In genomic region chr14:90256354-90257131, GRCh38 we compare ENCODE assay signal across 8 cellular contexts. TPM values are rescaled to one million over a fixed set of nuclear protein-coding genes. Genes with fewer than 3 reads are reported as not detected.
DNase-seq lines count a peak whose midpoint lies in the region; ATAC-seq and TF ChIP-seq lines count a peak whose summit lies in the region.

PSMC1 (plus strand) TSS chr14:90256553; CDS start chr14:90256598, 45 bp downstream.

- TF ChIP-seq CTCF in C4-2B (conservative IDR thresholded peaks at IDR 0.05) (no peak), right lobe of liver (IDR thresholded peaks at IDR 0.05) (no peak)

- H3K4me3 ChIP-seq in duodenal mucosa (ENCODE audit: low read depth in 1 of 2, low read length in 2 of 2): peak within 1 kb of the TSS; percentile 83 to 92
- peak within 1 kb of the TSS; percentile 97 to 100 (median 100) for H3K4me3 ChIP-seq in right lobe of liver

- peaks cover 9 to 10% of the 10 kb centered on the region in 2 donors for H3K4me1 ChIP-seq in duodenal mucosa (ENCODE audit: control insufficient read depth in 1 of 2, insufficient read depth in 2 of 2, low read length in 2 of 2)
- peaks cover 0 to 11% (median 3%) of the 10 kb centered on the region in 4 donors for H3K4me1 ChIP-seq in right lobe of liver

- TF ChIP-seq POLR2A in right lobe of liver (IDR thresholded peaks at IDR 0.05): peak; percentile 55

- peak; percentile 99 for ATAC-seq in GM19395 (IDR thresholded peaks at IDR 0.05; ENCODE audit: unreplicated experiment)
- ATAC-seq in HG03565 (IDR thresholded peaks at IDR 0.05; ENCODE audit: unreplicated experiment): peak; percentile 95
- ATAC-seq in right lobe of liver: peak; percentile 99 to 100 (median 100)

- H3K36me3 ChIP-seq in duodenal mucosa (ENCODE audit: control insufficient read depth in 1 of 2, insufficient read depth in 2 of 2, low read length in 2 of 2) (peaks cover 10 to 17% of the 10 kb centered on the region in 2 donors), right lobe of liver (peaks cover 0 to 23% (median 10%) of the 10 kb centered on the region in 4 donors)

- under 1% methylated on average over 38 of the region's 55 CpGs for WGBS in right lobe of liver (ENCODE audit: insufficient coverage, low coverage, low lambda C conversion rate, missing lambda C conversion rate)

- DNase-seq in NCI-H774 (lab: John Stamatoyannopoulos, UW) (peak; percentile 94), right lobe of liver (peak; percentile 88 to 94 (median 93))
- DNase-seq in activated CD4-positive, alpha-beta T cell treated with anti-CD3 and anti-CD28 coated beads, Interleukin-2, amount 50 U/mL, for 4 hours: peak; percentile 83 to 84
- DNase-seq in stimulated activated CD4-positive, alpha-beta T cell treated with anti-CD3 and anti-CD28 coated beads, Interleukin-4, amount 100 ng/mL, for 4 hours: peak; percentile 77 to 86

- H3K27me3 ChIP-seq in duodenal mucosa (ENCODE audit: control insufficient read depth in 1 of 2, insufficient read depth in 2 of 2, low read length in 2 of 2) (no peaks in the 10 kb centered on the region), right lobe of liver (no peaks in the 10 kb centered on the region)

- intact Hi-C loops in right lobe of liver (cut with DNase I): no loop called here

- H3K9ac ChIP-seq in duodenal mucosa (ENCODE audit: low read depth in 1 of 2, low read length in 2 of 2): peak within 1 kb of the TSS; percentile 65 to 92

- no peaks in the 10 kb centered on the region for H3K9me3 ChIP-seq in duodenal mucosa (ENCODE audit: control insufficient read depth in 1 of 2, low read length in 2 of 2)
- no peaks in the 10 kb centered on the region for H3K9me3 ChIP-seq in right lobe of liver

- H3K27ac ChIP-seq in C4-2B: peak within 1 kb of the TSS; percentile 99
- peak within 1 kb of the TSS; percentile 62 for H3K27ac ChIP-seq in duodenal mucosa (ENCODE audit: low read depth, low read length)
- H3K27ac ChIP-seq in right lobe of liver: peak within 1 kb of the TSS; percentile 72 to 81 (median 78)

RNA-seq across cellular contexts. Expression of gene PSMC1, which starts in this region (rescaled TPM):
- 10 to 100 TPM; 40.1 to 79.0 (median 54.4) TPM for total RNA-seq in right lobe of liver

Comparison
In these comparisons a context has a peak if more than half of its experiments do, and no peak if none do; other contexts are left out.
1. Peak in every context shown above with its lines: DNase-seq, ATAC-seq, H3K4me3 ChIP-seq and H3K27ac ChIP-seq.